Comparison of ENCODE assay signal across 1 cellular context in the genomic region with DNA sequence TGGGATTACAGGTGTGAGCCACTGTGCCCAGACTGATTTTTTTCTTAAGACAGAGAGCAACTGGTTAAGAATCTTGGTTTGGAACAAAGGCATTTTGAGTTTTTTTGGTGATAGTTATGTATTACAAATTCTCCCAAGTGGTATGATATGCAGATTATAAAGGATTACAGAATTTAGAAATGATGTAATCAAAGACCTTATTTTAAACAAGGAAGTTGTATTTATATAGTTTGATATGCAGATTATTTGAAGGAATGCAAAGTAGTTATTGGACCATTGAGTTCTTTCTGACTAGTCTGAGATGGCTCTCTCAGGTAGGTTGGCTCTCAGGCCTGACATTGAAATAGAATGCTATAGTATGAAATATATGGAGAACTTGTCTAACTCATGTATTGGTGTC.
TF ChIP-seq lines count a peak whose summit lies in the region.

No MANE protein-coding gene starts in this region.

TF ChIP-seq in WTC11, 78 proteins besides CTCF, POLR2A, EP300 and RAD21 (continued from another document):
- TF ChIP-seq, protein P1, sequence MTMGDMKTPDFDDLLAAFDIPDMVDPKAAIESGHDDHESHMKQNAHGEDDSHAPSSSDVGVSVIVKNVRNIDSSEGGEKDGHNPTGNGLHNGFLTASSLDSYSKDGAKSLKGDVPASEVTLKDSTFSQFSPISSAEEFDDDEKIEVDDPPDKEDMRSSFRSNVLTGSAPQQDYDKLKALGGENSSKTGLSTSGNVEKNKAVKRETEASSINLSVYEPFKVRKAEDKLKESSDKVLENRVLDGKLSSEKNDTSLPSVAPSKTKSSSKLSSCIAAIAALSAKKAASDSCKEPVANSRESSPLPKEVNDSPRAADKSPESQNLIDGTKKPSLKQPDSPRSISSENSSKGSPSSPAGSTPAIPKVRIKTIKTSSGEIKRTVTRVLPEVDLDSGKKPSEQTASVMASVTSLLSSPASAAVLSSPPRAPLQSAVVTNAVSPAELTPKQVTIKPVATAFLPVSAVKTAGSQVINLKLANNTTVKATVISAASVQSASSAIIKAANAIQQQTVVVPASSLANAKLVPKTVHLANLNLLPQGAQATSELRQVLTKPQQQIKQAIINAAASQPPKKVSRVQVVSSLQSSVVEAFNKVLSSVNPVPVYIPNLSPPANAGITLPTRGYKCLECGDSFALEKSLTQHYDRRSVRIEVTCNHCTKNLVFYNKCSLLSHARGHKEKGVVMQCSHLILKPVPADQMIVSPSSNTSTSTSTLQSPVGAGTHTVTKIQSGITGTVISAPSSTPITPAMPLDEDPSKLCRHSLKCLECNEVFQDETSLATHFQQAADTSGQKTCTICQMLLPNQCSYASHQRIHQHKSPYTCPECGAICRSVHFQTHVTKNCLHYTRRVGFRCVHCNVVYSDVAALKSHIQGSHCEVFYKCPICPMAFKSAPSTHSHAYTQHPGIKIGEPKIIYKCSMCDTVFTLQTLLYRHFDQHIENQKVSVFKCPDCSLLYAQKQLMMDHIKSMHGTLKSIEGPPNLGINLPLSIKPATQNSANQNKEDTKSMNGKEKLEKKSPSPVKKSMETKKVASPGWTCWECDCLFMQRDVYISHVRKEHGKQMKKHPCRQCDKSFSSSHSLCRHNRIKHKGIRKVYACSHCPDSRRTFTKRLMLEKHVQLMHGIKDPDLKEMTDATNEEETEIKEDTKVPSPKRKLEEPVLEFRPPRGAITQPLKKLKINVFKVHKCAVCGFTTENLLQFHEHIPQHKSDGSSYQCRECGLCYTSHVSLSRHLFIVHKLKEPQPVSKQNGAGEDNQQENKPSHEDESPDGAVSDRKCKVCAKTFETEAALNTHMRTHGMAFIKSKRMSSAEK (CRISPR knock-in tag; IDR thresholded peaks at IDR 0.05; ENCODE audit: borderline replicate concordance) = no peak
- no peak for TF ChIP-seq EMX1 (CRISPR knock-in tag; IDR thresholded peaks at IDR 0.05)
- TF ChIP-seq MXD4 (CRISPR knock-in tag; IDR thresholded peaks at IDR 0.05; ENCODE audit: borderline replicate concordance) = no peak
- no peak for TF ChIP-seq TCF7 (CRISPR knock-in tag; IDR thresholded peaks at IDR 0.05; ENCODE audit: low read depth)
- TF ChIP-seq HMGA2 (CRISPR knock-in tag; IDR thresholded peaks at IDR 0.05) = no peak
- TF ChIP-seq CDX4 (CRISPR knock-in tag; IDR thresholded peaks at IDR 0.05; ENCODE audit: borderline replicate concordance) = no peak
- TF ChIP-seq, protein P2, sequence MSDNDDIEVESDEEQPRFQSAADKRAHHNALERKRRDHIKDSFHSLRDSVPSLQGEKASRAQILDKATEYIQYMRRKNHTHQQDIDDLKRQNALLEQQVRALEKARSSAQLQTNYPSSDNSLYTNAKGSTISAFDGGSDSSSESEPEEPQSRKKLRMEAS (CRISPR knock-in tag; IDR thresholded peaks at IDR 0.05) = no peak
- no peak for TF ChIP-seq ZNF263 (CRISPR knock-in tag; IDR thresholded peaks at IDR 0.05; ENCODE audit: low read depth)
- TF ChIP-seq TEAD4 (CRISPR knock-in tag; IDR thresholded peaks at IDR 0.05) = no peak
- no peak for TF ChIP-seq ERG (CRISPR knock-in tag; IDR thresholded peaks at IDR 0.05)
- TF ChIP-seq GTF2I (CRISPR knock-in tag; conservative IDR thresholded peaks at IDR 0.05) = no peak
TF ChIP-seq in WTC11: peak in this region for 0.
